1 cellular context compared by ENCODE assay signal in genomic region chr17:46782250-46782953, GRCh38.
TF ChIP-seq lines count a peak whose summit lies in the region.

No MANE protein-coding gene starts in this region.

TF ChIP-seq in K562, 482 proteins besides CTCF, POLR2A, EP300 and RAD21 (continued from another document and continues in another):
- TF ChIP-seq, protein P1, sequence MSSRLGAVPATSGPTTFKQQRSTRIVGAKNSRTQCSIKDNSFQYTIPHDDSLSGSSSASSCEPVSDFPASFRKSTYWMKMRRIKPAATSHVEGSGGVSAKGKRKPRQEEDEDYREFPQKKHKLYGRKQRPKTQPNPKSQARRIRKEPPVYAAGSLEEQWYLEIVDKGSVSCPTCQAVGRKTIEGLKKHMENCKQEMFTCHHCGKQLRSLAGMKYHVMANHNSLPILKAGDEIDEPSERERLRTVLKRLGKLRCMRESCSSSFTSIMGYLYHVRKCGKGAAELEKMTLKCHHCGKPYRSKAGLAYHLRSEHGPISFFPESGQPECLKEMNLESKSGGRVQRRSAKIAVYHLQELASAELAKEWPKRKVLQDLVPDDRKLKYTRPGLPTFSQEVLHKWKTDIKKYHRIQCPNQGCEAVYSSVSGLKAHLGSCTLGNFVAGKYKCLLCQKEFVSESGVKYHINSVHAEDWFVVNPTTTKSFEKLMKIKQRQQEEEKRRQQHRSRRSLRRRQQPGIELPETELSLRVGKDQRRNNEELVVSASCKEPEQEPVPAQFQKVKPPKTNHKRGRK (tag; IDR thresholded peaks at IDR 0.05) = no peak
- TF ChIP-seq CREB3L1 (IDR thresholded peaks at IDR 0.05; ENCODE audit: borderline replicate concordance, low read depth) (no peak), ZNF444 (CRISPR knock-in tag; IDR thresholded peaks at IDR 0.05) (no peak), PHF21A (IDR thresholded peaks at IDR 0.05; ENCODE audit: borderline replicate concordance, low read depth) (no peak), NFRKB (IDR thresholded peaks at IDR 0.05; ENCODE audit: low read depth) (no peak), HDAC8 (tag; IDR thresholded peaks at IDR 0.05) (no peak), HNRNPLL (IDR thresholded peaks at IDR 0.05; ENCODE audit: low read depth, low read length, poor library complexity, severe bottlenecking) (no peak), RBM25 (IDR thresholded peaks at IDR 0.05; ENCODE audit: low read depth, low read length, severe bottlenecking) (no peak), KAT7 (CRISPR knock-in tag; IDR thresholded peaks at IDR 0.05; ENCODE audit: borderline replicate concordance) (no peak), RFX1 (IDR thresholded peaks at IDR 0.05) (no peak), PTTG1 (tag; IDR thresholded peaks at IDR 0.05; ENCODE audit: low read depth) (no peak), MED1 (CRISPR knock-in tag; IDR thresholded peaks at IDR 0.05; ENCODE audit: borderline replicate concordance) (no peak), ZNF174 (CRISPR knock-in tag; IDR thresholded peaks at IDR 0.05) (no peak), MAFG (tag; conservative IDR thresholded peaks at IDR 0.05) (no peak), ZFPM2 (CRISPR knock-in tag; IDR thresholded peaks at IDR 0.05) (no peak), ZNF586 (CRISPR knock-in tag; conservative IDR thresholded peaks at IDR 0.05) (no peak), SMARCA5 (IDR thresholded peaks at IDR 0.05) (no peak), CBX2 (IDR thresholded peaks at IDR 0.05; ENCODE audit: insufficient read depth, low read length, poor library complexity, severe bottlenecking) (no peak), TEAD4 (IDR thresholded peaks at IDR 0.05; ENCODE audit: low read length) (no peak), TEAD4 (CRISPR knock-in tag; IDR thresholded peaks at IDR 0.05; ENCODE audit: borderline replicate concordance) (no peak), ZFP30 (CRISPR knock-in tag; IDR thresholded peaks at IDR 0.05; ENCODE audit: borderline replicate concordance) (no peak), RB1 (IDR thresholded peaks at IDR 0.05; ENCODE audit: low read depth) (peak; percentile 55; the same call in 1 of the 2 replicates), ZFX (CRISPR knock-in tag; IDR thresholded peaks at IDR 0.05) (peak; percentile 63)
- TF ChIP-seq, protein P2, sequence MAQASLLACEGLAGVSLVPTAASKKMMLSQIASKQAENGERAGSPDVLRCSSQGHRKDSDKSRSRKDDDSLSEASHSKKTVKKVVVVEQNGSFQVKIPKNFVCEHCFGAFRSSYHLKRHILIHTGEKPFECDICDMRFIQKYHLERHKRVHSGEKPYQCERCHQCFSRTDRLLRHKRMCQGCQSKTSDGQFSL (CRISPR knock-in tag; IDR thresholded peaks at IDR 0.05) = no peak
- TF ChIP-seq, protein P2 (tag; IDR thresholded peaks at IDR 0.05) = no peak
- TF ChIP-seq, protein P3, sequence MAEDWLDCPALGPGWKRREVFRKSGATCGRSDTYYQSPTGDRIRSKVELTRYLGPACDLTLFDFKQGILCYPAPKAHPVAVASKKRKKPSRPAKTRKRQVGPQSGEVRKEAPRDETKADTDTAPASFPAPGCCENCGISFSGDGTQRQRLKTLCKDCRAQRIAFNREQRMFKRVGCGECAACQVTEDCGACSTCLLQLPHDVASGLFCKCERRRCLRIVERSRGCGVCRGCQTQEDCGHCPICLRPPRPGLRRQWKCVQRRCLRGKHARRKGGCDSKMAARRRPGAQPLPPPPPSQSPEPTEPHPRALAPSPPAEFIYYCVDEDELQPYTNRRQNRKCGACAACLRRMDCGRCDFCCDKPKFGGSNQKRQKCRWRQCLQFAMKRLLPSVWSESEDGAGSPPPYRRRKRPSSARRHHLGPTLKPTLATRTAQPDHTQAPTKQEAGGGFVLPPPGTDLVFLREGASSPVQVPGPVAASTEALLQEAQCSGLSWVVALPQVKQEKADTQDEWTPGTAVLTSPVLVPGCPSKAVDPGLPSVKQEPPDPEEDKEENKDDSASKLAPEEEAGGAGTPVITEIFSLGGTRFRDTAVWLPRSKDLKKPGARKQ (CRISPR knock-in tag; IDR thresholded peaks at IDR 0.05) = no peak
- TF ChIP-seq, protein P4, sequence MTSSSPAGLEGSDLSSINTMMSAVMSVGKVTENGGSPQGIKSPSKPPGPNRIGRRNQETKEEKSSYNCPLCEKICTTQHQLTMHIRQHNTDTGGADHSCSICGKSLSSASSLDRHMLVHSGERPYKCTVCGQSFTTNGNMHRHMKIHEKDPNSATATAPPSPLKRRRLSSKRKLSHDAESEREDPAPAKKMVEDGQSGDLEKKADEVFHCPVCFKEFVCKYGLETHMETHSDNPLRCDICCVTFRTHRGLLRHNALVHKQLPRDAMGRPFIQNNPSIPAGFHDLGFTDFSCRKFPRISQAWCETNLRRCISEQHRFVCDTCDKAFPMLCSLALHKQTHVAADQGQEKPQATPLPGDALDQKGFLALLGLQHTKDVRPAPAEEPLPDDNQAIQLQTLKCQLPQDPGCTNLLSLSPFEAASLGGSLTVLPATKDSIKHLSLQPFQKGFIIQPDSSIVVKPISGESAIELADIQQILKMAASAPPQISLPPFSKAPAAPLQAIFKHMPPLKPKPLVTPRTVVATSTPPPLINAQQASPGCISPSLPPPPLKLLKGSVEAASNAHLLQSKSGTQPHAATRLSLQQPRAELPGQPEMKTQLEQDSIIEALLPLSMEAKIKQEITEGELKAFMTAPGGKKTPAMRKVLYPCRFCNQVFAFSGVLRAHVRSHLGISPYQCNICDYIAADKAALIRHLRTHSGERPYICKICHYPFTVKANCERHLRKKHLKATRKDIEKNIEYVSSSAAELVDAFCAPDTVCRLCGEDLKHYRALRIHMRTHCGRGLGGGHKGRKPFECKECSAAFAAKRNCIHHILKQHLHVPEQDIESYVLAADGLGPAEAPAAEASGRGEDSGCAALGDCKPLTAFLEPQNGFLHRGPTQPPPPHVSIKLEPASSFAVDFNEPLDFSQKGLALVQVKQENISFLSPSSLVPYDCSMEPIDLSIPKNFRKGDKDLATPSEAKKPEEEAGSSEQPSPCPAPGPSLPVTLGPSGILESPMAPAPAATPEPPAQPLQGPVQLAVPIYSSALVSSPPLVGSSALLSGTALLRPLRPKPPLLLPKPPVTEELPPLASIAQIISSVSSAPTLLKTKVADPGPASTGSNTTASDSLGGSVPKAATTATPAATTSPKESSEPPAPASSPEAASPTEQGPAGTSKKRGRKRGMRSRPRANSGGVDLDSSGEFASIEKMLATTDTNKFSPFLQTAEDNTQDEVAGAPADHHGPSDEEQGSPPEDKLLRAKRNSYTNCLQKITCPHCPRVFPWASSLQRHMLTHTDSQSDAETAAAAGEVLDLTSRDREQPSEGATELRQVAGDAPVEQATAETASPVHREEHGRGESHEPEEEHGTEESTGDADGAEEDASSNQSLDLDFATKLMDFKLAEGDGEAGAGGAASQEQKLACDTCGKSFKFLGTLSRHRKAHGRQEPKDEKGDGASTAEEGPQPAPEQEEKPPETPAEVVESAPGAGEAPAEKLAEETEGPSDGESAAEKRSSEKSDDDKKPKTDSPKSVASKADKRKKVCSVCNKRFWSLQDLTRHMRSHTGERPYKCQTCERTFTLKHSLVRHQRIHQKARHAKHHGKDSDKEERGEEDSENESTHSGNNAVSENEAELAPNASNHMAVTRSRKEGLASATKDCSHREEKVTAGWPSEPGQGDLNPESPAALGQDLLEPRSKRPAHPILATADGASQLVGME (CRISPR knock-in tag; IDR thresholded peaks at IDR 0.05) = 0 out of 2 replicates have a peak, but pooled peaks have one; percentile 28
- TF ChIP-seq, protein P5, sequence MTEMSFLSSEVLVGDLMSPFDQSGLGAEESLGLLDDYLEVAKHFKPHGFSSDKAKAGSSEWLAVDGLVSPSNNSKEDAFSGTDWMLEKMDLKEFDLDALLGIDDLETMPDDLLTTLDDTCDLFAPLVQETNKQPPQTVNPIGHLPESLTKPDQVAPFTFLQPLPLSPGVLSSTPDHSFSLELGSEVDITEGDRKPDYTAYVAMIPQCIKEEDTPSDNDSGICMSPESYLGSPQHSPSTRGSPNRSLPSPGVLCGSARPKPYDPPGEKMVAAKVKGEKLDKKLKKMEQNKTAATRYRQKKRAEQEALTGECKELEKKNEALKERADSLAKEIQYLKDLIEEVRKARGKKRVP (CRISPR knock-in tag; IDR thresholded peaks at IDR 0.05) = no peak
- TF ChIP-seq, protein P6, sequence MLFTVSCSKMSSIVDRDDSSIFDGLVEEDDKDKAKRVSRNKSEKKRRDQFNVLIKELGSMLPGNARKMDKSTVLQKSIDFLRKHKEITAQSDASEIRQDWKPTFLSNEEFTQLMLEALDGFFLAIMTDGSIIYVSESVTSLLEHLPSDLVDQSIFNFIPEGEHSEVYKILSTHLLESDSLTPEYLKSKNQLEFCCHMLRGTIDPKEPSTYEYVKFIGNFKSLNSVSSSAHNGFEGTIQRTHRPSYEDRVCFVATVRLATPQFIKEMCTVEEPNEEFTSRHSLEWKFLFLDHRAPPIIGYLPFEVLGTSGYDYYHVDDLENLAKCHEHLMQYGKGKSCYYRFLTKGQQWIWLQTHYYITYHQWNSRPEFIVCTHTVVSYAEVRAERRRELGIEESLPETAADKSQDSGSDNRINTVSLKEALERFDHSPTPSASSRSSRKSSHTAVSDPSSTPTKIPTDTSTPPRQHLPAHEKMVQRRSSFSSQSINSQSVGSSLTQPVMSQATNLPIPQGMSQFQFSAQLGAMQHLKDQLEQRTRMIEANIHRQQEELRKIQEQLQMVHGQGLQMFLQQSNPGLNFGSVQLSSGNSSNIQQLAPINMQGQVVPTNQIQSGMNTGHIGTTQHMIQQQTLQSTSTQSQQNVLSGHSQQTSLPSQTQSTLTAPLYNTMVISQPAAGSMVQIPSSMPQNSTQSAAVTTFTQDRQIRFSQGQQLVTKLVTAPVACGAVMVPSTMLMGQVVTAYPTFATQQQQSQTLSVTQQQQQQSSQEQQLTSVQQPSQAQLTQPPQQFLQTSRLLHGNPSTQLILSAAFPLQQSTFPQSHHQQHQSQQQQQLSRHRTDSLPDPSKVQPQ (CRISPR knock-in tag; IDR thresholded peaks at IDR 0.05; ENCODE audit: borderline replicate concordance) = no peak
- TF ChIP-seq, protein P7, sequence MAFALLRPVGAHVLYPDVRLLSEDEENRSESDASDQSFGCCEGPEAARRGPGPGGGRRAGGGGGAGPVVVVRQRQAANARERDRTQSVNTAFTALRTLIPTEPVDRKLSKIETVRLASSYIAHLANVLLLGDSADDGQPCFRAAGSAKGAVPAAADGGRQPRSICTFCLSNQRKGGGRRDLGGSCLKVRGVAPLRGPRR (CRISPR knock-in tag; IDR thresholded peaks at IDR 0.05) = no peak
- TF ChIP-seq, protein P8, sequence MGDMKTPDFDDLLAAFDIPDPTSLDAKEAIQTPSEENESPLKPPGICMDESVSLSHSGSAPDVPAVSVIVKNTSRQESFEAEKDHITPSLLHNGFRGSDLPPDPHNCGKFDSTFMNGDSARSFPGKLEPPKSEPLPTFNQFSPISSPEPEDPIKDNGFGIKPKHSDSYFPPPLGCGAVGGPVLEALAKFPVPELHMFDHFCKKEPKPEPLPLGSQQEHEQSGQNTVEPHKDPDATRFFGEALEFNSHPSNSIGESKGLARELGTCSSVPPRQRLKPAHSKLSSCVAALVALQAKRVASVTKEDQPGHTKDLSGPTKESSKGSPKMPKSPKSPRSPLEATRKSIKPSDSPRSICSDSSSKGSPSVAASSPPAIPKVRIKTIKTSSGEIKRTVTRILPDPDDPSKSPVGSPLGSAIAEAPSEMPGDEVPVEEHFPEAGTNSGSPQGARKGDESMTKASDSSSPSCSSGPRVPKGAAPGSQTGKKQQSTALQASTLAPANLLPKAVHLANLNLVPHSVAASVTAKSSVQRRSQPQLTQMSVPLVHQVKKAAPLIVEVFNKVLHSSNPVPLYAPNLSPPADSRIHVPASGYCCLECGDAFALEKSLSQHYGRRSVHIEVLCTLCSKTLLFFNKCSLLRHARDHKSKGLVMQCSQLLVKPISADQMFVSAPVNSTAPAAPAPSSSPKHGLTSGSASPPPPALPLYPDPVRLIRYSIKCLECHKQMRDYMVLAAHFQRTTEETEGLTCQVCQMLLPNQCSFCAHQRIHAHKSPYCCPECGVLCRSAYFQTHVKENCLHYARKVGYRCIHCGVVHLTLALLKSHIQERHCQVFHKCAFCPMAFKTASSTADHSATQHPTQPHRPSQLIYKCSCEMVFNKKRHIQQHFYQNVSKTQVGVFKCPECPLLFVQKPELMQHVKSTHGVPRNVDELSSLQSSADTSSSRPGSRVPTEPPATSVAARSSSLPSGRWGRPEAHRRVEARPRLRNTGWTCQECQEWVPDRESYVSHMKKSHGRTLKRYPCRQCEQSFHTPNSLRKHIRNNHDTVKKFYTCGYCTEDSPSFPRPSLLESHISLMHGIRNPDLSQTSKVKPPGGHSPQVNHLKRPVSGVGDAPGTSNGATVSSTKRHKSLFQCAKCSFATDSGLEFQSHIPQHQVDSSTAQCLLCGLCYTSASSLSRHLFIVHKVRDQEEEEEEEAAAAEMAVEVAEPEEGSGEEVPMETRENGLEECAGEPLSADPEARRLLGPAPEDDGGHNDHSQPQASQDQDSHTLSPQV (IDR thresholded peaks at IDR 0.05) = no peak
- TF ChIP-seq, protein P9, sequence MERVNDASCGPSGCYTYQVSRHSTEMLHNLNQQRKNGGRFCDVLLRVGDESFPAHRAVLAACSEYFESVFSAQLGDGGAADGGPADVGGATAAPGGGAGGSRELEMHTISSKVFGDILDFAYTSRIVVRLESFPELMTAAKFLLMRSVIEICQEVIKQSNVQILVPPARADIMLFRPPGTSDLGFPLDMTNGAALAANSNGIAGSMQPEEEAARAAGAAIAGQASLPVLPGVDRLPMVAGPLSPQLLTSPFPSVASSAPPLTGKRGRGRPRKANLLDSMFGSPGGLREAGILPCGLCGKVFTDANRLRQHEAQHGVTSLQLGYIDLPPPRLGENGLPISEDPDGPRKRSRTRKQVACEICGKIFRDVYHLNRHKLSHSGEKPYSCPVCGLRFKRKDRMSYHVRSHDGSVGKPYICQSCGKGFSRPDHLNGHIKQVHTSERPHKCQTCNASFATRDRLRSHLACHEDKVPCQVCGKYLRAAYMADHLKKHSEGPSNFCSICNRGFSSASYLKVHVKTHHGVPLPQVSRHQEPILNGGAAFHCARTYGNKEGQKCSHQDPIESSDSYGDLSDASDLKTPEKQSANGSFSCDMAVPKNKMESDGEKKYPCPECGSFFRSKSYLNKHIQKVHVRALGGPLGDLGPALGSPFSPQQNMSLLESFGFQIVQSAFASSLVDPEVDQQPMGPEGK (CRISPR knock-in tag; IDR thresholded peaks at IDR 0.05; ENCODE audit: borderline replicate concordance) = no peak
- TF ChIP-seq, protein P10, sequence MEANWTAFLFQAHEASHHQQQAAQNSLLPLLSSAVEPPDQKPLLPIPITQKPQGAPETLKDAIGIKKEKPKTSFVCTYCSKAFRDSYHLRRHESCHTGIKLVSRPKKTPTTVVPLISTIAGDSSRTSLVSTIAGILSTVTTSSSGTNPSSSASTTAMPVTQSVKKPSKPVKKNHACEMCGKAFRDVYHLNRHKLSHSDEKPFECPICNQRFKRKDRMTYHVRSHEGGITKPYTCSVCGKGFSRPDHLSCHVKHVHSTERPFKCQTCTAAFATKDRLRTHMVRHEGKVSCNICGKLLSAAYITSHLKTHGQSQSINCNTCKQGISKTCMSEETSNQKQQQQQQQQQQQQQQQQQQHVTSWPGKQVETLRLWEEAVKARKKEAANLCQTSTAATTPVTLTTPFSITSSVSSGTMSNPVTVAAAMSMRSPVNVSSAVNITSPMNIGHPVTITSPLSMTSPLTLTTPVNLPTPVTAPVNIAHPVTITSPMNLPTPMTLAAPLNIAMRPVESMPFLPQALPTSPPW (CRISPR knock-in tag; IDR thresholded peaks at IDR 0.05) = peak; percentile 60; the same call in 1 of the 2 replicates
